2 cellular contexts compared by ENCODE assay signal in the genomic region with DNA sequence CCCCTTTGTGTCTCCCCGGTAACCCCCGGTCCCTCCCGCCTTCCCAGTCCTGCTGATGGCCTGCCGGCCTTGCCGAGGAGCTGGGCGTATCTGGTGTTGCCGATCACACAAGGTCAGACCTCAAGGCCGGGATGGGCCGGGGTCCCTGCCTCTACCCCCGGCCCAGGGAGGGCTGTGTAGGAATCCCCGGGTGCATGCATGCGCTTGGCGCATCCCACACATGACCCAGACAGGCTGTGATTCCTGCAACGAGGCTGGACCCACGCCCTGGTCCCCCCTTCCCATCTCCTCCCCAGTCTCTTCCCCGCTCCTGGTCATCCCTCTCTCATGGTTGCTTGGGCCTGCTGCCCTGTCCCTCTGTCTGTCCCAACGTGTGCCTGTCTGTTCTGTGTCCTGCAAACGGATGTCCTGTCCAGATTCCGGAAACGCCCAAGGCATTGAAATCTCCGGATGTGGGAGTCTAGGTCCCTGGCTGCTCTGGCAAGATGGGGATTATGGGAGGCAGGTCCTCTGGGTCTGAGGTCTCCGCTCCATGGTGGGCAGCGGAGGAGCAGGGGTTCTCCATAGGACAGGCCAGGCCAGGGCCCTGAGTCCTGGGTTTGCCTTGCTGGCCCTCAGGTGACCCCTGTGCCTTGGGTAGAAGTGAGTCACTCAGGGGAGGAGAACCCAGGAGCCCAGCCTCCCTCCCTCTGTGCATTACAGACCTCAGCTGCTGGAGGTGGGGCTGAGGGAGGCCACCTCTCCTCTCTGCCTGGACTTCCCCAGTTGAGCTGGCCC.
TF ChIP-seq lines count a peak whose summit lies in the region.

No MANE protein-coding gene starts in this region.

TF ChIP-seq in WTC11, 78 proteins besides CTCF, POLR2A, EP300 and RAD21:
- TF ChIP-seq KAT7 (CRISPR knock-in tag; IDR thresholded peaks at IDR 0.05; ENCODE audit: borderline replicate concordance) (no peak), FOXP1 (CRISPR knock-in tag; IDR thresholded peaks at IDR 0.05; ENCODE audit: borderline replicate concordance) (no peak), TEAD4 (CRISPR knock-in tag; IDR thresholded peaks at IDR 0.05) (no peak)

TF ChIP-seq in endothelial cell of umbilical vein, 7 proteins besides CTCF, POLR2A, EP300 and RAD21:
- peak; percentile 94 for TF ChIP-seq POLR2AphosphoS5 (IDR thresholded peaks at IDR 0.05; ENCODE audit: insufficient read depth, low read depth, low read length)
- TF ChIP-seq, protein P1, sequence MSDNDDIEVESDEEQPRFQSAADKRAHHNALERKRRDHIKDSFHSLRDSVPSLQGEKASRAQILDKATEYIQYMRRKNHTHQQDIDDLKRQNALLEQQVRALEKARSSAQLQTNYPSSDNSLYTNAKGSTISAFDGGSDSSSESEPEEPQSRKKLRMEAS (IDR thresholded peaks at IDR 0.05; ENCODE audit: insufficient read depth, insufficient read length) = no peak
- peak; percentile 53 for TF ChIP-seq MYC (IDR thresholded peaks at IDR 0.05; ENCODE audit: low read depth, low read length)
